ENCODE assay signal across 1 cellular context in the genomic region with DNA sequence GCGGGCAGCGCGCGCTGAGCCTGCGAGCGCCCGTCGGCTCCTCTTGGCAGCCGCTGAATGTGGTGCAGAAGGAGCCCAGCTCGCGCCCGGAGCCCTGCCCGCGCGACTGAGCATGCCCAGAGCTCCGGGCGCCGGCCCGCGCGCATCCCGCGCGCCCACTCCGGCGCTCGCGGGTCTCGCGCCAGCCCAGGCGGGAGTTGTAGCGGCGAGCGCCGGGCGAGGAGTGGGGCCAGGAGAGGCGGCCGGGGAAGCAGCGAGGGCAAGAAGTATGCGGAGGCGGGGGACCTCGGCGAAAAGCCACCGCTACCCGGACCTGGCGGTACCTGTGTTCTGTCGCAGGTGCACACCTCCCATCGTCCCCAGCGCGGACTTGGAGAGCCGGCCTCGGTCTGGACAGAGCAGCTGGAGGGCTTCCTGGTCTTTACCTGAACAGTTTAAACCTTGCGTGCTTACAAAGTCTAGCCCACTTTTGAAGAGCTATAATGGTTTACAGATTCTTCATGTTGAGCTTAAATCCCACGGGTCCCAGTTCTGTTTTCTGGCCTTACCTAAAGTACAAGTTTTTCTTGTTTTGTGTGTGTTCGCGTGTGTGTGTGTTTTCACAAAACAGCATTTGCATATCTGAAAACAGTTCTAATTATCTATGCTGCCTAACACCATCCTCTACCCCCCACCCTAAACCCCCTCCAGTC.
TF ChIP-seq lines count a peak whose summit lies in the region.

DDAH1 (minus strand) TSS at position 61 of the 692 bp plus-strand sequence. CDS start 114 bp downstream, outside the sequence.

TF ChIP-seq in HEK293, 187 proteins besides CTCF, POLR2A, EP300 and RAD21 (continued from another document):
- TF ChIP-seq ZNF621 (tag by site-specific recombination; IDR thresholded peaks at IDR 0.05) (no peak), ZNF624 (tag by site-specific recombination; IDR thresholded peaks at IDR 0.05) (no peak), PRDM6 (tag by site-specific recombination; IDR thresholded peaks at IDR 0.05) (no peak), ZNF404 (tag by site-specific recombination; IDR thresholded peaks at IDR 0.05) (no peak), ZNF677 (tag by site-specific recombination; IDR thresholded peaks at IDR 0.05) (no peak), HOXD13 (CRISPR knock-in tag; IDR thresholded peaks at IDR 0.05; ENCODE audit: borderline replicate concordance) (no peak)
